Comparison of ENCODE assay signal across 17 cellular contexts in genomic region chr5:138635268-138635667, GRCh38.
A peak's percentile ranks its signal among the peaks of the same experiment; 100 is the strongest.
DNase-seq lines count a peak whose midpoint lies in the region; ATAC-seq, FAIRE-seq and TF ChIP-seq lines count a peak whose summit lies in the region.
"Had no signal": no experiment of that assay in that cellular context is flagged by ENCODE, and none has a peak within 500 bp of the region (broad histone marks: within the 10 kb centered on the region; RNA-seq: fewer than 3 reads in every experiment).

No MANE protein-coding gene starts in this region.

- no peaks in the 10 kb centered on the region for H3K36me3 ChIP-seq in breast epithelium
- H3K36me3 ChIP-seq: thoracic aorta had no signal

- no peak overlapping the region for H3K4me3 Mint-ChIP-seq in MCF 10A (ENCODE audit: unreplicated experiment)
- no peak overlapping the region for H3K4me3 Mint-ChIP-seq in neural crest cell

- H3K4me1 Mint-ChIP-seq in MCF 10A (ENCODE audit: insufficient read depth, unreplicated experiment) = peaks cover 7% of the 10 kb centered on the region
- peaks cover 26% of the 10 kb centered on the region for H3K4me1 Mint-ChIP-seq in neural crest cell

- BruUV-seq in MCF 10A (replicated peaks; lab: Mats Ljungman, UMichigan) = no TSS peak

- H3K27ac ChIP-seq in breast epithelium = peak overlapping the region; percentile 65 to 68
- H3K27ac ChIP-seq: thoracic aorta had no signal

- intact Hi-C loops in breast epithelium (cut with DNase I; ENCODE audit: low total_unique reads) (no loop called here), MCF 10A (cut with micrococcal nuclease) (no loop called here)

- POLR2A ChIA-PET in MCF 10A (lab: Yijun Ruan, JAX) (interaction anchor here (0.7 to 1.0 kb wide), 2 partner anchors 25 to 56 kb away, joined by 3 to 4 read pairs; no protein-coding TSS in a partner anchor), HEK293T (lab: Yijun Ruan, JAX) (no interaction called here)

- ATAC-seq in HG03378 (IDR thresholded peaks at IDR 0.05; ENCODE audit: unreplicated experiment) (no peak), GM18498 (IDR thresholded peaks at IDR 0.05; ENCODE audit: unreplicated experiment) (no peak)

- H3K27me3 Mint-ChIP-seq in MCF 10A (ENCODE audit: insufficient read depth, unreplicated experiment) (no peaks in the 10 kb centered on the region), neural crest cell (ENCODE audit: low read depth) (no peaks in the 10 kb centered on the region)

- H3K36me3 Mint-ChIP-seq in MCF 10A (ENCODE audit: insufficient read depth, unreplicated experiment) (no peaks in the 10 kb centered on the region), neural crest cell (ENCODE audit: low read depth) (no peaks in the 10 kb centered on the region)

- TF ChIP-seq CTCF in breast epithelium (IDR thresholded peaks at IDR 0.05) (no peak), MCF 10A (IDR thresholded peaks at IDR 0.05; ENCODE audit: unreplicated experiment) (no peak), foreskin fibroblast (IDR thresholded peaks at IDR 0.05; ENCODE audit: low read depth, low read length) (no peak), neural crest cell (conservative IDR thresholded peaks at IDR 0.05) (no peak)

- H3K4me3 ChIP-seq in breast epithelium (no peak overlapping the region), foreskin fibroblast (ENCODE audit: low read depth in 1 of 2, low read length in 2 of 2) (no peak overlapping the region)
- H3K4me3 ChIP-seq: thoracic aorta had no signal

- CTCF ChIA-PET in MCF 10A (lab: Yijun Ruan, JAX) = interaction anchor here (1.0 kb wide), 1 partner anchor 638 kb away, joined by 3 read pairs; no protein-coding TSS in a partner anchor
- CTCF ChIA-PET in HEK293T (lab: Yijun Ruan, JAX) = no interaction called here

- FAIRE-seq in GM12891 (lab: Jason Lieb, UNC) = no peak
- FAIRE-seq: A204.1 had no signal

- peak in 1 of 2 donors; percentile 22 for DNase-seq in breast epithelium (ENCODE audit: low spot score in 2 of 2)
- no peak for DNase-seq in MCF 10A (ENCODE audit: unreplicated experiment)
- peak; percentile 16 to 57 for DNase-seq in foreskin fibroblast
- no peak for DNase-seq in neural crest cell (ENCODE audit: low read depth, low spot score)
- DNase-seq in GM12891 (ENCODE audit: insufficient read length, low spot score) = no peak
- no peak for DNase-seq in HEK293T (ENCODE audit: extremely low spot score)
- DNase-seq: activated CD4-positive, CD25-positive, alpha-beta regulatory T cell; activated T-cell treated with anti-CD3 and anti-CD28 coated beads for 4 hours; anterior cingulate cortex; COR-L47; Karpas-422; NCI-H2029; stimulated activated CD4-positive, alpha-beta T cell treated with anti-CD3 and anti-CD28 coated beads, Interleukin-12 subunit alpha, Interleukin-12 subunit beta, amount 100 ng/mL, for 4 hours had no signal

- H3K9me3 Mint-ChIP-seq in MCF 10A (ENCODE audit: unreplicated experiment) (no peaks in the 10 kb centered on the region), neural crest cell (peaks cover 2% of the 10 kb centered on the region)

- H3K4me1 ChIP-seq in breast epithelium = no peaks in the 10 kb centered on the region

- H3K27ac Mint-ChIP-seq in MCF 10A (ENCODE audit: low read depth, unreplicated experiment) = no peak overlapping the region
- H3K27ac Mint-ChIP-seq in neural crest cell (ENCODE audit: unreplicated experiment) = peak overlapping the region; percentile 95

- TF ChIP-seq POLR2A in breast epithelium (IDR thresholded peaks at IDR 0.05) (no peak), GM12891 (IDR thresholded peaks at IDR 0.05; ENCODE audit: low read depth, low read length) (no peak)

- H3K9me3 ChIP-seq in breast epithelium = no peaks in the 10 kb centered on the region
- H3K9me3 ChIP-seq: thoracic aorta had no signal

- H3K27me3 ChIP-seq in breast epithelium = no peaks in the 10 kb centered on the region

TF ChIP-seq in GM12891, 5 proteins besides CTCF, POLR2A, EP300 and RAD21:
- TF ChIP-seq POLR2AphosphoS5 (IDR thresholded peaks at IDR 0.05; ENCODE audit: low read depth, low read length) (no peak), TAF1 (IDR thresholded peaks at IDR 0.05; ENCODE audit: low read depth, low read length) (no peak), SPI1 (IDR thresholded peaks at IDR 0.05; ENCODE audit: low read depth, low read length) (no peak), PAX5 (IDR thresholded peaks at IDR 0.05; ENCODE audit: insufficient read depth, low read length, severe bottlenecking) (no peak), POU2F2 (IDR thresholded peaks at IDR 0.05; ENCODE audit: low read depth, low read length) (no peak)
TF ChIP-seq in GM12891: peak in this region for 0.

TF ChIP-seq in HEK293T, 16 proteins besides CTCF, POLR2A, EP300 and RAD21:
- TF ChIP-seq HDGF (IDR thresholded peaks at IDR 0.05; ENCODE audit: borderline replicate concordance) = no peak
- TF ChIP-seq LEF1 (IDR thresholded peaks at IDR 0.05; ENCODE audit: borderline replicate concordance) = no peak
- no peak for TF ChIP-seq FOXK2 (IDR thresholded peaks at IDR 0.05)
- no peak for TF ChIP-seq ELF4 (IDR thresholded peaks at IDR 0.05)
- TF ChIP-seq L3MBTL2 (conservative IDR thresholded peaks at IDR 0.05) = no peak
- no peak for TF ChIP-seq SP1 (IDR thresholded peaks at IDR 0.05)
- no peak for TF ChIP-seq SUZ12 (IDR thresholded peaks at IDR 0.05)
- no peak for TF ChIP-seq NFRKB (IDR thresholded peaks at IDR 0.05)
- TF ChIP-seq PKNOX1 (IDR thresholded peaks at IDR 0.05) = no peak
- no peak for TF ChIP-seq CTBP1 (IDR thresholded peaks at IDR 0.05; ENCODE audit: borderline replicate concordance)
- TF ChIP-seq TARDBP (IDR thresholded peaks at IDR 0.05) = no peak
- no peak for TF ChIP-seq FOXM1 (IDR thresholded peaks at IDR 0.05; ENCODE audit: borderline replicate concordance)
- no peak for TF ChIP-seq FOXA1 (IDR thresholded peaks at IDR 0.05)
- TF ChIP-seq BHLHE40 (IDR thresholded peaks at IDR 0.05; ENCODE audit: borderline replicate concordance) = no peak
- TF ChIP-seq ZNF384 (IDR thresholded peaks at IDR 0.05) = no peak
- no peak for TF ChIP-seq ARNT (IDR thresholded peaks at IDR 0.05)

Comparison
In these comparisons a context has a peak if more than half of its experiments do, and no peak if none do; other contexts are left out.
1. DNase-seq: peak in foreskin fibroblast (2 of 2); none in MCF 10A (single experiment), neural crest cell (single experiment), GM12891 (single experiment) and HEK293T (single experiment).